Comparison of ENCODE assay signal across 16 cellular contexts in the genomic region with DNA sequence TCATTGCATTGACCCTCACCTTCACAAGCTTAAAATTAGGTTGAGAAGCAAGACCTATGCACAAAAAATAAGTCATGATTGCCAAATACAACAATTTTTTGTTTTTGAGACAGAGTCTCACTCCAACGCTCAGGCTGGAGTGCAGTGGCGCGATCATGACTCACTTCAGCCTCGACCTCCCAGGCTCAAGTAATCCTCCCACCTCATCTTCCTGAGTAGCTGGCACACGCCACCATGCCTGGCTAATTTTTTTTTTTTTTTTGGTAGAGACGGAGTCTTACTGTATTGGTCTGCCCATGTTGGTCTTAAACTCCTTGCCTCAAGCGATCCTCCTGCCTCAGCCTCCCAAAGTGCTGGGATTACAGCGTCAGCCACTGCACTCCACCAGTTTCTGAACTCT. TPM values are rescaled to one million over a fixed set of nuclear protein-coding genes. Genes with fewer than 3 reads are reported as not detected.
A peak's percentile ranks its signal among the peaks of the same experiment; 100 is the strongest.
DNase-seq lines count a peak whose midpoint lies in the region; ATAC-seq and TF ChIP-seq lines count a peak whose summit lies in the region.
"Had no signal": no experiment of that assay in that cellular context is flagged by ENCODE, and none has a peak within 500 bp of the region (broad histone marks: within the 10 kb centered on the region; RNA-seq: fewer than 3 reads in every experiment).

No MANE protein-coding gene starts in this region.

- H3K36me3 ChIP-seq in breast epithelium (no peaks in the 10 kb centered on the region), hepatocyte (replicated peaks; ENCODE audit: insufficient read depth, low read depth) (no peaks in the 10 kb centered on the region)
- H3K36me3 ChIP-seq: cardiac muscle cell, HAP-1, pancreas, spleen had no signal

- 91% methylated on average over 8 of the region's 8 CpGs for WGBS in hepatocyte (ENCODE audit: low lambda C conversion rate, missing lambda C conversion rate)

- no peaks in the 10 kb centered on the region for H3K9me2 ChIP-seq in hepatocyte (replicated peaks; ENCODE audit: insufficient read depth)

- H2AFZ ChIP-seq in hepatocyte, result no peak overlapping the region

- H3K27ac ChIP-seq in breast epithelium (no peak overlapping the region), hepatocyte (no peak overlapping the region)
- H3K27ac ChIP-seq: cardiac muscle cell, pancreas had no signal

- H3K4me3 ChIP-seq in breast epithelium (no peak overlapping the region), fibroblast of mammary gland (ENCODE audit: control insufficient read depth, low read depth, low read length) (no peak overlapping the region), hepatocyte (no peak overlapping the region)
- H3K4me3 ChIP-seq: cardiac muscle cell, HAP-1, pancreas, spleen had no signal

- H3K4me3 Mint-ChIP-seq in MCF 10A (ENCODE audit: unreplicated experiment), result no peak overlapping the region
- H3K4me3 Mint-ChIP-seq in stimulated activated naive B cell treated with anti-CD40 and anti-IgM and Interleukin-4, amounts not matched to agents 10 μg/mL and 1 μg/mL and 100 μg/mL, for 72 hours, result peak overlapping the region in 1 of 2 donors; percentile 3

- BruUV-seq in MCF 10A (replicated peaks; lab: Mats Ljungman, UMichigan), result no TSS peak

- CTCF ChIA-PET in MCF 10A (lab: Yijun Ruan, JAX), result interaction anchor here (1.0 kb wide), 1 partner anchor 342 kb away, joined by 3 read pairs; no protein-coding TSS in a partner anchor

- ATAC-seq in SK-N-SH treated with all-trans-retinoic acid at 6 μM for 48 hours, result peak; percentile 33
- ATAC-seq in stimulated activated naive B cell treated with anti-CD40 and anti-IgM and Interleukin-4, amounts not matched to agents 10 μg/mL and 1 μg/mL and 100 μg/mL, for 72 hours (replicated peaks), result no peak
- ATAC-seq in HG02763 (IDR thresholded peaks at IDR 0.05; ENCODE audit: unreplicated experiment), result no peak
- ATAC-seq: pancreas, Right ventricle myocardium inferior had no signal

- peaks cover 40% of the 10 kb centered on the region for H4K20me1 ChIP-seq in hepatocyte (ENCODE audit: insufficient read depth, poor library complexity, severe bottlenecking)

- H3K9me3 ChIP-seq in breast epithelium, result no peaks in the 10 kb centered on the region
- no peaks in the 10 kb centered on the region for H3K9me3 ChIP-seq in hepatocyte (ENCODE audit: low read depth)
- H3K9me3 ChIP-seq: HAP-1, pancreas, spleen had no signal

- no peaks in the 10 kb centered on the region for H3K36me3 Mint-ChIP-seq in MCF 10A (ENCODE audit: insufficient read depth, unreplicated experiment)
- H3K36me3 Mint-ChIP-seq in stimulated activated naive B cell treated with anti-CD40 and anti-IgM and Interleukin-4, amounts not matched to agents 10 μg/mL and 1 μg/mL and 100 μg/mL, for 72 hours, result peaks cover 2 to 5% of the 10 kb centered on the region in 2 donors

- DNase-seq in MCF 10A (ENCODE audit: unreplicated experiment), result peak; percentile 75
- no peak for DNase-seq in breast epithelium (ENCODE audit: low spot score in 2 of 2)
- peak; percentile 80 for DNase-seq in fibroblast of mammary gland (ENCODE audit: low read depth)
- DNase-seq in stimulated activated naive B cell treated with anti-CD40 and anti-IgM and Interleukin-4, amounts not matched to agents 10 μg/mL and 1 μg/mL and 100 μg/mL, for 72 hours, result no peak
- DNase-seq in hepatocyte (ENCODE audit: low spot score), result no peak
- no peak for DNase-seq in NCI-H2107 treated with DMSO at 0.1 percent for 48 hours (lab: John Stamatoyannopoulos, UW; ENCODE audit: unreplicated experiment)
- DNase-seq: activated gamma-delta T cell, DMS153, kidney, pancreas, spleen had no signal

- H3K79me2 ChIP-seq in hepatocyte, result peaks cover 87% of the 10 kb centered on the region

- no peak overlapping the region for H3K27ac Mint-ChIP-seq in MCF 10A (ENCODE audit: low read depth, unreplicated experiment)
- peak overlapping the region; percentile 44 for H3K27ac Mint-ChIP-seq in stimulated activated naive B cell treated with anti-CD40 and anti-IgM and Interleukin-4, amounts not matched to agents 10 μg/mL and 1 μg/mL and 100 μg/mL, for 72 hours

- H3K27me3 ChIP-seq in breast epithelium (no peaks in the 10 kb centered on the region), hepatocyte (no peaks in the 10 kb centered on the region)
- H3K27me3 ChIP-seq: cardiac muscle cell, pancreas, spleen had no signal

- intact Hi-C loops in MCF 10A (cut with micrococcal nuclease), result no loop called here
- intact Hi-C loops in breast epithelium (cut with DNase I; ENCODE audit: low total_unique reads), result no loop called here

- TF ChIP-seq CTCF in MCF 10A (IDR thresholded peaks at IDR 0.05; ENCODE audit: unreplicated experiment) (no peak), breast epithelium (IDR thresholded peaks at IDR 0.05) (no peak), fibroblast of mammary gland (conservative IDR thresholded peaks at IDR 0.05; ENCODE audit: control insufficient read depth, insufficient read depth, low read depth, low read length) (no peak), hepatocyte (IDR thresholded peaks at IDR 0.05; ENCODE audit: poor library complexity) (no peak)

- POLR2A ChIA-PET in MCF 10A (lab: Yijun Ruan, JAX), result interaction anchor here (0.6 to 1.7 kb wide), 5 partner anchors 9 to 1717 kb away, joined by 3 to 6 read pairs (median 4); no protein-coding TSS in a partner anchor

- H3K9me3 Mint-ChIP-seq in MCF 10A (ENCODE audit: unreplicated experiment), result no peaks in the 10 kb centered on the region
- H3K9me3 Mint-ChIP-seq in stimulated activated naive B cell treated with anti-CD40 and anti-IgM and Interleukin-4, amounts not matched to agents 10 μg/mL and 1 μg/mL and 100 μg/mL, for 72 hours, result no peaks in the 10 kb centered on the region

- TF ChIP-seq POLR2A in breast epithelium (IDR thresholded peaks at IDR 0.05), result no peak

- no peaks in the 10 kb centered on the region for H3K27me3 Mint-ChIP-seq in MCF 10A (ENCODE audit: insufficient read depth, unreplicated experiment)
- no peaks in the 10 kb centered on the region for H3K27me3 Mint-ChIP-seq in stimulated activated naive B cell treated with anti-CD40 and anti-IgM and Interleukin-4, amounts not matched to agents 10 μg/mL and 1 μg/mL and 100 μg/mL, for 72 hours

- H3K4me2 ChIP-seq in hepatocyte, result no peak overlapping the region

- H3K4me1 ChIP-seq in breast epithelium (no peaks in the 10 kb centered on the region), hepatocyte (ENCODE audit: insufficient read depth) (peaks cover 6% of the 10 kb centered on the region)

- H3K4me1 Mint-ChIP-seq in MCF 10A (ENCODE audit: insufficient read depth, unreplicated experiment), result peaks cover 12% of the 10 kb centered on the region
- peaks cover 30 to 65% of the 10 kb centered on the region in 2 donors for H3K4me1 Mint-ChIP-seq in stimulated activated naive B cell treated with anti-CD40 and anti-IgM and Interleukin-4, amounts not matched to agents 10 μg/mL and 1 μg/mL and 100 μg/mL, for 72 hours

TF ChIP-seq in SK-N-SH treated with all-trans-retinoic acid at 6 μM for 48 hours, 23 proteins besides CTCF, POLR2A, EP300 and RAD21 (continues in another document):
- TF ChIP-seq GLIS3 (CRISPR knock-in tag; IDR thresholded peaks at IDR 0.05) (no peak), POU6F1 (CRISPR knock-in tag; IDR thresholded peaks at IDR 0.05; ENCODE audit: borderline replicate concordance, low read depth) (no peak), ARNTL (CRISPR knock-in tag; IDR thresholded peaks at IDR 0.05; ENCODE audit: borderline replicate concordance, low read depth) (no peak), ISL1 (CRISPR knock-in tag; IDR thresholded peaks at IDR 0.05) (no peak), ZNF8 (CRISPR knock-in tag; IDR thresholded peaks at IDR 0.05) (no peak), ZNF70 (CRISPR knock-in tag; IDR thresholded peaks at IDR 0.05) (no peak), ZNF565 (CRISPR knock-in tag; conservative IDR thresholded peaks at IDR 0.05; ENCODE audit: low read depth) (no peak), TOX (CRISPR knock-in tag; IDR thresholded peaks at IDR 0.05; ENCODE audit: borderline replicate concordance) (no peak)
- TF ChIP-seq, protein P1, sequence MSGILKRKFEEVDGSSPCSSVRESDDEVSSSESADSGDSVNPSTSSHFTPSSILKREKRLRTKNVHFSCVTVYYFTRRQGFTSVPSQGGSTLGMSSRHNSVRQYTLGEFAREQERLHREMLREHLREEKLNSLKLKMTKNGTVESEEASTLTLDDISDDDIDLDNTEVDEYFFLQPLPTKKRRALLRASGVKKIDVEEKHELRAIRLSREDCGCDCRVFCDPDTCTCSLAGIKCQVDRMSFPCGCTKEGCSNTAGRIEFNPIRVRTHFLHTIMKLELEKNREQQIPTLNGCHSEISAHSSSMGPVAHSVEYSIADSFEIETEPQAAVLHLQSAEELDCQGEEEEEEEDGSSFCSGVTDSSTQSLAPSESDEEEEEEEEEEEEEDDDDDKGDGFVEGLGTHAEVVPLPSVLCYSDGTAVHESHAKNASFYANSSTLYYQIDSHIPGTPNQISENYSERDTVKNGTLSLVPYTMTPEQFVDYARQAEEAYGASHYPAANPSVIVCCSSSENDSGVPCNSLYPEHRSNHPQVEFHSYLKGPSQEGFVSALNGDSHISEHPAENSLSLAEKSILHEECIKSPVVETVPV (CRISPR knock-in tag; IDR thresholded peaks at IDR 0.05), result no peak

RNA-seq across cellular contexts. Expression of gene ZNF652, which starts 24.1 kb away (rescaled TPM):
- total RNA-seq in MCF 10A (2022) (18.8 and 19.6 TPM in 2 replicates), breast epithelium (100 to 1,000 TPM in 1 of 3 donors, 10 to 100 TPM in 2; 34.2 to 157 (median 72.4) TPM), hepatocyte (46.2 and 55.6 TPM in 2 replicates)
- polyA plus RNA-seq in hepatocyte, result 18.5 and 23.0 TPM in 2 replicates

Comparison
In these comparisons a context has a peak if more than half of its experiments do, and no peak if none do; other contexts are left out.
1. DNase-seq: peak in MCF 10A (single experiment) and fibroblast of mammary gland (single experiment); none in breast epithelium (0 of 2), stimulated activated naive B cell treated with anti-CD40 and anti-IgM and Interleukin-4, amounts not matched to agents 10 μg/mL and 1 μg/mL and 100 μg/mL, for 72 hours (single experiment), hepatocyte (single experiment) and NCI-H2107 treated with DMSO at 0.1 percent for 48 hours (single experiment).